Comparison of ENCODE assay signal across 16 cellular contexts in genomic region chr5:10503321-10503720, GRCh38.
"Had no signal": no experiment of that assay in that cellular context is flagged by ENCODE, and none has a peak within 500 bp of the region (broad histone marks: within the 10 kb centered on the region; RNA-seq: fewer than 3 reads in every experiment).

No MANE protein-coding gene starts in this region.

- H3K4me3 ChIP-seq: cardiac muscle cell, dorsolateral prefrontal cortex, sigmoid colon had no signal

- H3K4me1 ChIP-seq: parathyroid adenoma had no signal

- H3K4me3 Mint-ChIP-seq: activated CD4-positive, alpha-beta memory T cell treated with anti-CD3 and anti-CD28 coated beads, Interleukin-2, amount 10 ng/mL, durations not matched to agents 7 days and 5 days; activated CD8-positive, alpha-beta memory T cell treated with anti-CD3 and anti-CD28 coated beads, Interleukin-2, amount 10 ng/mL, durations not matched to agents 7 days and 5 days; activated naive CD8-positive, alpha-beta T cell treated with anti-CD3 and anti-CD28 coated beads, Interleukin-2, amount 10 ng/mL, durations not matched to agents 7 days and 5 days; naive thymus-derived CD8-positive, alpha-beta T cell; T-cell had no signal

- H3K9ac ChIP-seq: parathyroid adenoma had no signal

- H3K27ac Mint-ChIP-seq: activated CD4-positive, alpha-beta memory T cell treated with anti-CD3 and anti-CD28 coated beads, Interleukin-2, amount 10 ng/mL, durations not matched to agents 7 days and 5 days; activated CD8-positive, alpha-beta memory T cell treated with anti-CD3 and anti-CD28 coated beads, Interleukin-2, amount 10 ng/mL, durations not matched to agents 7 days and 5 days; activated naive CD8-positive, alpha-beta T cell treated with anti-CD3 and anti-CD28 coated beads, Interleukin-2, amount 10 ng/mL, durations not matched to agents 7 days and 5 days; activated T-helper 2 cell treated with anti-CD3 and anti-CD28 coated beads, Interferon-gamma antibody, Interleukin-2, Interleukin-4, amounts not matched to agents 10 μg/mL and 5 μg/mL and 100 μg/mL, durations not matched to agents 14 hours and 24 hours and 36 hours; naive thymus-derived CD8-positive, alpha-beta T cell; T-cell had no signal

- H3K4me1 Mint-ChIP-seq: activated CD4-positive, alpha-beta memory T cell treated with anti-CD3 and anti-CD28 coated beads, Interleukin-2, amount 10 ng/mL, durations not matched to agents 7 days and 5 days; activated CD8-positive, alpha-beta memory T cell treated with anti-CD3 and anti-CD28 coated beads, Interleukin-2, amount 10 ng/mL, durations not matched to agents 7 days and 5 days; activated naive CD8-positive, alpha-beta T cell treated with anti-CD3 and anti-CD28 coated beads, Interleukin-2, amount 10 ng/mL, durations not matched to agents 7 days and 5 days; T-cell had no signal

- H3K36me3 ChIP-seq: cardiac muscle cell, sigmoid colon had no signal

- H3K27me3 Mint-ChIP-seq: activated CD8-positive, alpha-beta memory T cell treated with anti-CD3 and anti-CD28 coated beads, Interleukin-2, amount 10 ng/mL, durations not matched to agents 7 days and 5 days; activated naive CD8-positive, alpha-beta T cell treated with anti-CD3 and anti-CD28 coated beads, Interleukin-2, amount 10 ng/mL, durations not matched to agents 7 days and 5 days had no signal

- DNase-seq: activated CD4-positive, alpha-beta memory T cell treated with anti-CD3 and anti-CD28 coated beads, Interleukin-2, amount 10 ng/mL, durations not matched to agents 7 days and 5 days; activated CD4-positive, alpha-beta T cell treated with anti-CD3 and anti-CD28 coated beads for 48 hours; activated CD4-positive, CD25-positive, alpha-beta regulatory T cell; activated CD8-positive, alpha-beta memory T cell treated with anti-CD3 and anti-CD28 coated beads, Interleukin-2, amount 10 ng/mL, durations not matched to agents 7 days and 5 days; activated naive CD4-positive, alpha-beta T cell treated with Interleukin-2 at 50 U/mL for 16 hours; activated naive CD8-positive, alpha-beta T cell treated with anti-CD3 and anti-CD28 coated beads, Interleukin-2, amount 10 ng/mL, durations not matched to agents 7 days and 5 days; dorsolateral prefrontal cortex; foreskin fibroblast; naive thymus-derived CD8-positive, alpha-beta T cell; sigmoid colon; stimulated activated naive CD4-positive, alpha-beta T cell; T-cell; T-helper 9 cell had no signal

- H3K9me3 Mint-ChIP-seq: activated CD4-positive, alpha-beta memory T cell treated with anti-CD3 and anti-CD28 coated beads, Interleukin-2, amount 10 ng/mL, durations not matched to agents 7 days and 5 days; activated naive CD8-positive, alpha-beta T cell treated with anti-CD3 and anti-CD28 coated beads, Interleukin-2, amount 10 ng/mL, durations not matched to agents 7 days and 5 days; activated T-helper 2 cell treated with anti-CD3 and anti-CD28 coated beads, Interferon-gamma antibody, Interleukin-2, Interleukin-4, amounts not matched to agents 10 μg/mL and 5 μg/mL and 100 μg/mL, durations not matched to agents 14 hours and 24 hours and 36 hours; naive thymus-derived CD8-positive, alpha-beta T cell; T-cell had no signal

- H3K36me3 Mint-ChIP-seq: activated CD8-positive, alpha-beta memory T cell treated with anti-CD3 and anti-CD28 coated beads, Interleukin-2, amount 10 ng/mL, durations not matched to agents 7 days and 5 days; activated naive CD8-positive, alpha-beta T cell treated with anti-CD3 and anti-CD28 coated beads, Interleukin-2, amount 10 ng/mL, durations not matched to agents 7 days and 5 days; naive thymus-derived CD8-positive, alpha-beta T cell; T-cell had no signal

- H3K27me3 ChIP-seq: cardiac muscle cell, dorsolateral prefrontal cortex had no signal

- H3K9me3 ChIP-seq: sigmoid colon had no signal

- H2AFZ ChIP-seq: parathyroid adenoma had no signal

- H3K27ac ChIP-seq: dorsolateral prefrontal cortex, parathyroid adenoma, sigmoid colon had no signal

- ATAC-seq: activated CD8-positive, alpha-beta memory T cell treated with anti-CD3 and anti-CD28 coated beads, Interleukin-2, amount 10 ng/mL, durations not matched to agents 7 days and 5 days; naive thymus-derived CD8-positive, alpha-beta T cell; T-cell had no signal
